28 cellular contexts compared by ENCODE assay signal in genomic region chr20:59324441-59324840, GRCh38. TPM values are rescaled to one million over a fixed set of nuclear protein-coding genes. Genes with fewer than 3 reads are reported as not detected.
"Had no signal": no experiment of that assay in that cellular context is flagged by ENCODE, and none has a peak within 500 bp of the region (broad histone marks: within the 10 kb centered on the region; RNA-seq: fewer than 3 reads in every experiment).

No MANE protein-coding gene starts in this region.

- DNase-seq: activated CD4-positive, alpha-beta T cell treated with anti-CD3 and anti-CD28 coated beads for 1 hour; activated CD4-positive, alpha-beta T cell treated with anti-CD3 and anti-CD28 coated beads, Interleukin-2, amount 10 ng/mL, durations not matched to agents 24 days and 14 days; activated CD4-positive, alpha-beta T cell treated with anti-CD3 and anti-CD28 coated beads, Interleukin-2, amount 50 U/mL, for 48 hours; activated CD8-positive, alpha-beta memory T cell treated with anti-CD3 and anti-CD28 coated beads, Interleukin-2, amount 10 ng/mL, durations not matched to agents 7 days and 5 days; activated effector memory CD4-positive, alpha-beta T cell treated with anti-CD3 and anti-CD28 coated beads, Interleukin-2, amount 50 U/mL, for 16 hours; activated naive CD4-positive, alpha-beta T cell treated with anti-CD3 and anti-CD28 coated beads for 36 hours; activated T-cell treated with anti-CD3 and anti-CD28 coated beads, Interleukin-2, amount 50 U/mL, for 24 hours; anterior cingulate cortex; cerebellar nuclear complex; MG63; MV-4-11; NCI-H1105; NCI-H1436; NCI-H1694 treated with DMSO at 0.1 percent for 48 hours; NCI-H2081 treated with DMSO at 0.1 percent for 48 hours; NCI-H2171 treated with DMSO at 0.1 percent for 48 hours; NCI-H226; NCI-H510A; NCI-H526 treated with DMSO at 0.1 percent for 48 hours; NCI-H82; SHP77; T-helper 9 cell had no signal

- H3K27me3 ChIP-seq: MG63 had no signal

- ATAC-seq: activated CD8-positive, alpha-beta memory T cell treated with anti-CD3 and anti-CD28 coated beads, Interleukin-2, amount 10 ng/mL, durations not matched to agents 7 days and 5 days; Panc1; WTC11 had no signal

- H3K9me3 ChIP-seq: MG63 had no signal

- H3K36me3 ChIP-seq: MG63 had no signal

- H3K4me3 ChIP-seq: MG63 had no signal

RNA-seq across cellular contexts. Expression of gene EDN3, which starts 24.0 kb away (rescaled TPM):
- total RNA-seq: activated CD4-positive, alpha-beta T cell treated with anti-CD3 and anti-CD28 coated beads, Interleukin-2, amount 10 ng/mL, durations not matched to agents 24 days and 14 days; activated CD8-positive, alpha-beta memory T cell treated with anti-CD3 and anti-CD28 coated beads, Interleukin-2, amount 10 ng/mL, durations not matched to agents 7 days and 5 days; activated naive CD4-positive, alpha-beta T cell treated with anti-CD3 and anti-CD28 coated beads for 36 hours; activated T-helper 1 cell treated with anti-CD3 and anti-CD28 coated beads, Interleukin-12 subunit alpha, Interleukin-12 subunit beta, Interleukin-2, Interleukin-4 antibody, amounts not matched to agents 30 ng/mL and 10 ng/mL and 1 ng/mL, durations not matched to agents 14 hours and 24 hours and 36 hours; cardiac septum; OCI-LY7; SK-MEL-5 had no signal
